ENCODE assay signal across 14 cellular contexts in genomic region chr18:46160050-46160798, GRCh38. TPM values are rescaled to one million over a fixed set of nuclear protein-coding genes. Genes with fewer than 3 reads are reported as not detected.
A peak's percentile ranks its signal among the peaks of the same experiment; 100 is the strongest.
DNase-seq lines count a peak whose midpoint lies in the region; ATAC-seq and TF ChIP-seq lines count a peak whose summit lies in the region.
"Had no signal": no experiment of that assay in that cellular context is flagged by ENCODE, and none has a peak within 500 bp of the region (broad histone marks: within the 10 kb centered on the region; RNA-seq: fewer than 3 reads in every experiment).

No MANE protein-coding gene starts in this region.

- H3K36me3 ChIP-seq in RWPE2 (ENCODE audit: low read depth) (no peaks in the 10 kb centered on the region), esophagus (ENCODE audit: control insufficient read depth in 2 of 2, insufficient read depth in 2 of 2, low read length in 1 of 2) (no peaks in the 10 kb centered on the region), trophoblast cell (ENCODE audit: control insufficient read depth in 1 of 2, insufficient read depth in 2 of 2, low read length in 2 of 2) (no peaks in the 10 kb centered on the region)
- H3K36me3 ChIP-seq: gastrocnemius medialis, stomach had no signal

- ATAC-seq in RWPE2 (ENCODE audit: low read depth) (no peak), HG02885 (IDR thresholded peaks at IDR 0.05; ENCODE audit: poor library complexity, unreplicated experiment) (no peak), GM21786 (IDR thresholded peaks at IDR 0.05; ENCODE audit: unreplicated experiment) (no peak)
- ATAC-seq: gastrocnemius medialis had no signal

- H2BK5ac ChIP-seq in trophoblast cell (ENCODE audit: low read depth, low read length, poor library complexity) = no peak overlapping the region

- peaks cover 52% of the 10 kb centered on the region for H3K4me1 Mint-ChIP-seq in activated T-cell treated with anti-CD3 and anti-CD28 coated beads, Interleukin-2, amount 50 U/mL, for 24 hours (ENCODE audit: low read depth)

- H3K18ac ChIP-seq in trophoblast cell (ENCODE audit: low read length) = no peak overlapping the region

- no peaks in the 10 kb centered on the region for H3K36me3 Mint-ChIP-seq in activated T-cell treated with anti-CD3 and anti-CD28 coated beads, Interleukin-2, amount 50 U/mL, for 24 hours (ENCODE audit: low read depth)

- H4K8ac ChIP-seq in trophoblast cell (ENCODE audit: low read depth, low read length) = no peak overlapping the region

- H3K27ac ChIP-seq in RWPE2 (ENCODE audit: poor library complexity, severe bottlenecking) = peak overlapping the region; percentile 1
- H3K27ac ChIP-seq in esophagus (ENCODE audit: low read depth in 2 of 2, low read length in 1 of 2) = peak overlapping the region; percentile 79 to 87
- H3K27ac ChIP-seq in trophoblast cell (ENCODE audit: low read depth, low read length) = no peak overlapping the region
- H3K27ac ChIP-seq: gastrocnemius medialis, stomach had no signal

- no peak overlapping the region for H2BK12ac ChIP-seq in trophoblast cell (ENCODE audit: low read length)

- H3K4me2 ChIP-seq in trophoblast cell (ENCODE audit: low read length) = no peak overlapping the region

- H4K12ac ChIP-seq in trophoblast cell (ENCODE audit: low read depth, low read length) = no peak overlapping the region

- H4K91ac ChIP-seq in trophoblast cell (ENCODE audit: low read depth, low read length) = no peak overlapping the region

- H3K4me3 Mint-ChIP-seq in activated T-cell treated with anti-CD3 and anti-CD28 coated beads, Interleukin-2, amount 50 U/mL, for 24 hours = no peak overlapping the region

- H2BK120ac ChIP-seq in trophoblast cell (ENCODE audit: insufficient read depth, low read length, poor library complexity) = no peak overlapping the region

- no peak for DNase-seq in activated T-cell treated with anti-CD3 and anti-CD28 coated beads, Interleukin-2, amount 50 U/mL, for 24 hours
- DNase-seq in activated T-cell treated with anti-CD3 and anti-CD28 coated beads, Interleukin-2, amount 50 U/mL, for 48 hours = no peak
- DNase-seq in RWPE2 (ENCODE audit: low spot score) (no peak), trophoblast cell (peak; percentile 23 to 46)
- no peak for DNase-seq in stimulated activated CD4-positive, alpha-beta T cell treated with anti-CD3 and anti-CD28 coated beads, Interleukin-2, amount 100 ng/mL, for 48 hours
- DNase-seq: activated CD8-positive, alpha-beta memory T cell treated with anti-CD3 and anti-CD28 coated beads for 24 hours; activated naive CD4-positive, alpha-beta T cell treated with anti-CD3 and anti-CD28 coated beads, Interleukin-2, amount 50 U/mL, for 16 hours; central memory CD4-positive, alpha-beta T cell; gastrocnemius medialis; posterior cingulate gyrus; stomach had no signal

- 76 to 81% methylated on average over 4 of the region's 4 CpGs for WGBS in esophagus, 2 donors
- WGBS in trophoblast cell (ENCODE audit: extremely low coverage, insufficient coverage, insufficient read length) = no CpG with 5 or more reads among the region's 4 CpGs

- H2AFZ ChIP-seq in trophoblast cell (ENCODE audit: insufficient read depth, low read length, poor library complexity) = no peak overlapping the region

- no peak overlapping the region for H3K14ac ChIP-seq in trophoblast cell (ENCODE audit: low read length)

- no peaks in the 10 kb centered on the region for H3K9me3 Mint-ChIP-seq in activated T-cell treated with anti-CD3 and anti-CD28 coated beads, Interleukin-2, amount 50 U/mL, for 24 hours

- no peaks in the 10 kb centered on the region for H3K79me2 ChIP-seq in trophoblast cell (ENCODE audit: control insufficient read depth, insufficient read depth, low read length, poor library complexity)

- H3K27ac Mint-ChIP-seq in activated T-cell treated with anti-CD3 and anti-CD28 coated beads, Interleukin-2, amount 50 U/mL, for 24 hours = peak overlapping the region; percentile 34

- TF ChIP-seq CTCF in RWPE2 (IDR thresholded peaks at IDR 0.05; ENCODE audit: poor library complexity, severe bottlenecking) = no peak

- no peak overlapping the region for H3K9ac ChIP-seq in trophoblast cell (ENCODE audit: low read length)

- no peaks in the 10 kb centered on the region for H3K27me3 Mint-ChIP-seq in activated T-cell treated with anti-CD3 and anti-CD28 coated beads, Interleukin-2, amount 50 U/mL, for 24 hours

- H3K23ac ChIP-seq in trophoblast cell (ENCODE audit: low read length) = no peak overlapping the region

- no peaks in the 10 kb centered on the region for H3K79me1 ChIP-seq in trophoblast cell (ENCODE audit: low read length)

- H3K9me3 ChIP-seq in RWPE2 (ENCODE audit: severe bottlenecking) = no peaks in the 10 kb centered on the region
- no peaks in the 10 kb centered on the region for H3K9me3 ChIP-seq in esophagus (ENCODE audit: control insufficient read depth in 2 of 2, insufficient read depth in 1 of 2, low read depth in 1 of 2, low read length in 1 of 2)
- H3K9me3 ChIP-seq in trophoblast cell (ENCODE audit: insufficient read depth, low read depth, low read length) = peaks cover 2% of the 10 kb centered on the region
- H3K9me3 ChIP-seq: gastrocnemius medialis, stomach had no signal

- H2AK5ac ChIP-seq in trophoblast cell (ENCODE audit: low read length) = no peak overlapping the region

- H3K4me1 ChIP-seq in RWPE2 (ENCODE audit: insufficient read depth, poor library complexity, severe bottlenecking) (peaks cover 24% of the 10 kb centered on the region), esophagus (ENCODE audit: control insufficient read depth in 2 of 2, insufficient read depth in 2 of 2, low read length in 1 of 2) (no peaks in the 10 kb centered on the region), trophoblast cell (ENCODE audit: control insufficient read depth in 1 of 2, insufficient read depth in 2 of 2, low read length in 2 of 2) (peaks cover 11 to 28% of the 10 kb centered on the region in 2 experiments)
- H3K4me1 ChIP-seq: gastrocnemius medialis, stomach had no signal

- no peak overlapping the region for H3K4ac ChIP-seq in trophoblast cell (ENCODE audit: low read depth, low read length)

- H3K4me3 ChIP-seq in RWPE2 (ENCODE audit: severe bottlenecking) (no peak overlapping the region), esophagus (ENCODE audit: low read depth in 1 of 2, low read length in 2 of 2) (no peak overlapping the region), trophoblast cell (ENCODE audit: low read depth, low read length) (no peak overlapping the region)
- H3K4me3 ChIP-seq: gastrocnemius medialis, stomach had no signal

- H3K27me3 ChIP-seq in RWPE2 (ENCODE audit: insufficient read depth, poor library complexity, severe bottlenecking) (no peaks in the 10 kb centered on the region), esophagus (ENCODE audit: control insufficient read depth in 1 of 2, insufficient read depth in 2 of 2, low read length in 2 of 2) (no peaks in the 10 kb centered on the region), trophoblast cell (ENCODE audit: insufficient read depth, low read length) (no peaks in the 10 kb centered on the region)
- H3K27me3 ChIP-seq: gastrocnemius medialis, stomach had no signal

RNA-seq across cellular contexts. Expression of gene HAUS1, which starts 56.0 kb away (rescaled TPM):
- polyA plus RNA-seq in esophagus = 10 to 100 TPM; 16.5 to 18.8 TPM
- 59.0 and 63.5 TPM in 2 replicates for polyA plus RNA-seq in trophoblast cell (2013)

Comparison
In these comparisons a context has a peak if more than half of its experiments do, and no peak if none do; other contexts are left out.
1. DNase-seq: peak in trophoblast cell (2 of 2); none in activated T-cell treated with anti-CD3 and anti-CD28 coated beads, Interleukin-2, amount 50 U/mL, for 24 hours (single experiment), activated T-cell treated with anti-CD3 and anti-CD28 coated beads, Interleukin-2, amount 50 U/mL, for 48 hours (0 of 2), RWPE2 (single experiment) and stimulated activated CD4-positive, alpha-beta T cell treated with anti-CD3 and anti-CD28 coated beads, Interleukin-2, amount 100 ng/mL, for 48 hours (0 of 2).